ENCODE assay signal across 1 cellular context in genomic region chr5:131460867-131461572, GRCh38.
TF ChIP-seq lines count a peak whose summit lies in the region.

No MANE protein-coding gene starts in this region.

TF ChIP-seq in HEK293, 187 proteins besides CTCF, POLR2A, EP300 and RAD21 (continued from another document):
- TF ChIP-seq HIC1 (tag by site-specific recombination; IDR thresholded peaks at IDR 0.05): no peak
